ENCODE assay signal across 8 cellular contexts in the genomic region with DNA sequence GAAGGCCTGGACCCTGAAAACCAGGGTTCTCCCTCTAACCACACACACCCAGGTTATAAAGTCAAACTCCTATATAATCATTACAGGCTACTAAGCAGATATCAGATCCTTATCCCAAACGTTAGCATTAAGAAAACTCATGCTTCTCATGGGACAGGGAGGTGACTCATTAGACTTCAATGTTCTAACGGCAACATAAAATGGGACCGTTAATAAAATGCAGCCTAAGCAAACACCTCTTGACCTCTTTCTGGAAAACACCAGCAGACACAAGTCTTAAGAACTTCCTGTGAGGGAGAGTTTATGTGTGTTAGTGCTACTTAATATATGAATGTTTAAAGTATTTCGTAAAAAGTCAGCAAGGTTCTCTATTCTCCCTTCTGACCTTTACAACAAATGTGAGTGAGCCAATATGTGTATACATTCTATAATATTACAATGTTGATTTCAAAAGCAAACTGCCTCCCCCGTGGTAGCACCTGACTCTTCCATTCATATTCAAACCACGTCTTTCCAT. TPM values are rescaled to one million over a fixed set of nuclear protein-coding genes. Genes with fewer than 3 reads are reported as not detected.
A peak's percentile ranks its signal among the peaks of the same experiment; 100 is the strongest.
DNase-seq lines count a peak whose midpoint lies in the region; ATAC-seq and FAIRE-seq lines count a peak whose summit lies in the region.

No MANE protein-coding gene starts in this region.

- H3K27me3 ChIP-seq in esophagus (ENCODE audit: control insufficient read depth in 1 of 2, insufficient read depth in 2 of 2, low read length in 2 of 2) = no peaks in the 10 kb centered on the region

- no peaks in the 10 kb centered on the region for H3K9me3 ChIP-seq in esophagus (ENCODE audit: control insufficient read depth in 2 of 2, insufficient read depth in 1 of 2, low read depth in 1 of 2, low read length in 1 of 2)

- ATAC-seq in HG03469 (IDR thresholded peaks at IDR 0.05; ENCODE audit: unreplicated experiment) = no peak

- DNase-seq in Daoy (ENCODE audit: low read depth) = peak; percentile 19
- peak; percentile 82 for DNase-seq in RCC 7860 (ENCODE audit: low spot score)
- DNase-seq in pulmonary artery endothelial cell (ENCODE audit: low read depth, low spot score) = peak; percentile 87
- no peak for DNase-seq in NK-92 treated with Interleukin-12 subunit alpha and Interleukin-12 subunit beta, amount 100 ng/mL, for 24 hours (lab: John Stamatoyannopoulos, UW)
- DNase-seq in putamen (ENCODE audit: low spot score) = no peak
- DNase-seq in NCI-H187 treated with DMSO at 0.1 percent for 48 hours (lab: John Stamatoyannopoulos, UW) = no peak

- no peaks in the 10 kb centered on the region for H3K36me3 ChIP-seq in esophagus (ENCODE audit: control insufficient read depth in 2 of 2, insufficient read depth in 2 of 2, low read length in 1 of 2)

- peak; percentile 82 for FAIRE-seq in RCC 7860 (lab: Jason Lieb, UNC)

- no peak overlapping the region for H3K4me3 ChIP-seq in esophagus (ENCODE audit: low read depth in 1 of 2, low read length in 2 of 2)

- 17 to 28% methylated on average over 6 of the region's 6 CpGs for WGBS in esophagus, 2 donors

- no peaks in the 10 kb centered on the region for H3K4me1 ChIP-seq in esophagus (ENCODE audit: control insufficient read depth in 2 of 2, insufficient read depth in 2 of 2, low read length in 1 of 2)

- H3K27ac ChIP-seq in esophagus (ENCODE audit: low read depth in 2 of 2, low read length in 1 of 2) = peak overlapping the region; percentile 49 to 70

RNA-seq across cellular contexts. Expression of a gene that starts 31.7 kb away (rescaled TPM):
- total RNA-seq in Daoy (2014; rRNA removed; shearing (Covaris generic)) = 3.3 and 3.7 TPM in 2 replicates
- 10 to 100 TPM in 1 of 2 donors, 1 to 10 TPM in 1; 6.2 to 10.9 TPM for polyA plus RNA-seq in esophagus
- 19.0 and 27.5 TPM in 2 replicates for total RNA-seq in pulmonary artery endothelial cell

Comparison
In these comparisons a context has a peak if more than half of its experiments do, and no peak if none do; other contexts are left out.
1. DNase-seq: peak in Daoy (single experiment), RCC 7860 (single experiment) and pulmonary artery endothelial cell (single experiment); none in NK-92 treated with Interleukin-12 subunit alpha and Interleukin-12 subunit beta, amount 100 ng/mL, for 24 hours (single experiment), putamen (single experiment) and NCI-H187 treated with DMSO at 0.1 percent for 48 hours (single experiment).